ENCODE assay signal across 9 cellular contexts in the genomic region with DNA sequence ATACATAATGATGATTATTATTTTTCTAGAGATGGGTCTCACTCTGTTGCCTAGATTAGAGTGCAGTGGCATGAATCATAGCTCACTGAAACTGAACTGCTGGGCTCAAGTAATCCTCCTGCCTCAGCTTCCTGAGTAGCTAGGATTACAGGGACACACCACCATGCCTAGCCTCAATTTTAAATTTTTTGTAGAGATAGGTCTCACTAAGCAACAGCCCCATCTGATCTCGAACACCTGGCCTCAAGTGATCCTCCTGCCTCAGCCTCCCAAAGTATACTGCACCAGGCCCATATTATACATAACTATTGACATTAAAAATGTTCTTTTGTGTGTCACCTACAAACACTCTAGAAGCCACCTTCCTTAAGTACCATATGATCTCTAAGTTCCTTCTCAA. TPM values are rescaled to one million over a fixed set of nuclear protein-coding genes. Genes with fewer than 3 reads are reported as not detected.
DNase-seq lines count a peak whose midpoint lies in the region; ATAC-seq and TF ChIP-seq lines count a peak whose summit lies in the region.
"Had no signal": no experiment of that assay in that cellular context is flagged by ENCODE, and none has a peak within 500 bp of the region (broad histone marks: within the 10 kb centered on the region; RNA-seq: fewer than 3 reads in every experiment).

No MANE protein-coding gene starts in this region.

- H3K4me1 Mint-ChIP-seq in activated CD8-positive, alpha-beta T cell treated with anti-CD3 and anti-CD28 coated beads, Interleukin-2, amount 10 ng/mL, durations not matched to agents 7 days and 5 days (ENCODE audit: low read depth) = peaks cover 42% of the 10 kb centered on the region
- H3K4me1 Mint-ChIP-seq in stimulated activated naive CD8-positive, alpha-beta T cell treated with anti-CD3 and anti-CD28 coated beads, Interleukin-15, amount 100 ng/mL, for 72 hours = peaks cover 61% of the 10 kb centered on the region

- DNase-seq in LoVo (ENCODE audit: low spot score) (peak; percentile 49), foreskin fibroblast (peak; percentile 29 to 56), NCI-H524 (lab: John Stamatoyannopoulos, UW) (no peak)
- DNase-seq in activated CD8-positive, alpha-beta T cell treated with anti-CD3 and anti-CD28 coated beads, Interleukin-2, amount 10 ng/mL, durations not matched to agents 7 days and 5 days = no peak
- no peak for DNase-seq in stimulated activated naive CD8-positive, alpha-beta T cell treated with anti-CD3 and anti-CD28 coated beads, Interleukin-15, amount 100 ng/mL, for 72 hours
- no peak for DNase-seq in stimulated activated naive CD4-positive, alpha-beta T cell treated with Interleukin-2 at 50 U/mL for 16 hours (lab: John Stamatoyannopoulos, UW)
- DNase-seq: NCI-H187 treated with DMSO at 0.1 percent for 48 hours, nephron progenitor cell had no signal

- no peak for ATAC-seq in activated CD8-positive, alpha-beta T cell treated with anti-CD3 and anti-CD28 coated beads, Interleukin-2, amount 10 ng/mL, durations not matched to agents 7 days and 5 days
- ATAC-seq in stimulated activated naive CD8-positive, alpha-beta T cell treated with anti-CD3 and anti-CD28 coated beads, Interleukin-15, amount 100 ng/mL, for 72 hours = no peak
- no peak for ATAC-seq in HG03565 (IDR thresholded peaks at IDR 0.05; ENCODE audit: unreplicated experiment)

- CTCF ChIA-PET in activated CD8-positive, alpha-beta T cell treated with anti-CD3 and anti-CD28 coated beads, Interleukin-2, amount 10 ng/mL, durations not matched to agents 7 days and 5 days (lab: Charles Lee) = interaction anchor here (1.5 to 5.3 kb wide), 4 partner anchors 12 to 140 kb away, joined by 4 to 42 read pairs (median 7); no protein-coding TSS in a partner anchor

- no peaks in the 10 kb centered on the region for H3K9me3 Mint-ChIP-seq in activated CD8-positive, alpha-beta T cell treated with anti-CD3 and anti-CD28 coated beads, Interleukin-2, amount 10 ng/mL, durations not matched to agents 7 days and 5 days (ENCODE audit: insufficient read depth)
- no peaks in the 10 kb centered on the region for H3K9me3 Mint-ChIP-seq in stimulated activated naive CD8-positive, alpha-beta T cell treated with anti-CD3 and anti-CD28 coated beads, Interleukin-15, amount 100 ng/mL, for 72 hours

- POLR2A ChIA-PET in activated CD8-positive, alpha-beta T cell treated with anti-CD3 and anti-CD28 coated beads, Interleukin-2, amount 10 ng/mL, durations not matched to agents 7 days and 5 days (lab: Charles Lee) = no interaction called here

- H3K36me3 Mint-ChIP-seq in activated CD8-positive, alpha-beta T cell treated with anti-CD3 and anti-CD28 coated beads, Interleukin-2, amount 10 ng/mL, durations not matched to agents 7 days and 5 days (ENCODE audit: low read depth) = peaks cover 4% of the 10 kb centered on the region

- H3K4me3 ChIP-seq in foreskin fibroblast (ENCODE audit: low read depth in 1 of 2, low read length in 2 of 2) = no peak overlapping the region

- no peak for TF ChIP-seq CTCF in foreskin fibroblast (IDR thresholded peaks at IDR 0.05; ENCODE audit: low read depth, low read length)

- no peak overlapping the region for H3K4me3 Mint-ChIP-seq in activated CD8-positive, alpha-beta T cell treated with anti-CD3 and anti-CD28 coated beads, Interleukin-2, amount 10 ng/mL, durations not matched to agents 7 days and 5 days
- peak overlapping the region; percentile 54 to 67 for H3K4me3 Mint-ChIP-seq in stimulated activated naive CD8-positive, alpha-beta T cell treated with anti-CD3 and anti-CD28 coated beads, Interleukin-15, amount 100 ng/mL, for 72 hours
- H3K4me3 Mint-ChIP-seq: nephron progenitor cell had no signal

- H3K27me3 Mint-ChIP-seq in activated CD8-positive, alpha-beta T cell treated with anti-CD3 and anti-CD28 coated beads, Interleukin-2, amount 10 ng/mL, durations not matched to agents 7 days and 5 days (ENCODE audit: low read depth) = peaks cover 24% of the 10 kb centered on the region
- H3K27me3 Mint-ChIP-seq in stimulated activated naive CD8-positive, alpha-beta T cell treated with anti-CD3 and anti-CD28 coated beads, Interleukin-15, amount 100 ng/mL, for 72 hours = peaks cover 11% of the 10 kb centered on the region

- H3K27ac Mint-ChIP-seq in activated CD8-positive, alpha-beta T cell treated with anti-CD3 and anti-CD28 coated beads, Interleukin-2, amount 10 ng/mL, durations not matched to agents 7 days and 5 days = peak overlapping the region; percentile 5
- peak overlapping the region in 1 of 2 donors; percentile 76 for H3K27ac Mint-ChIP-seq in stimulated activated naive CD8-positive, alpha-beta T cell treated with anti-CD3 and anti-CD28 coated beads, Interleukin-15, amount 100 ng/mL, for 72 hours
- H3K27ac Mint-ChIP-seq: nephron progenitor cell had no signal

RNA-seq across cellular contexts. Expression of a gene that starts 3.4 kb away (rescaled TPM):
- total RNA-seq in activated CD8-positive, alpha-beta T cell treated with anti-CD3 and anti-CD28 coated beads, Interleukin-2, amount 10 ng/mL, durations not matched to agents 7 days and 5 days = 10 to 100 TPM; 88.7 to 98.5 TPM

Comparison
In these comparisons a context has a peak if more than half of its experiments do, and no peak if none do; other contexts are left out.
1. DNase-seq: peak in LoVo (single experiment) and foreskin fibroblast (2 of 2); none in activated CD8-positive, alpha-beta T cell treated with anti-CD3 and anti-CD28 coated beads, Interleukin-2, amount 10 ng/mL, durations not matched to agents 7 days and 5 days (single experiment), stimulated activated naive CD8-positive, alpha-beta T cell treated with anti-CD3 and anti-CD28 coated beads, Interleukin-15, amount 100 ng/mL, for 72 hours (0 of 2), stimulated activated naive CD4-positive, alpha-beta T cell treated with Interleukin-2 at 50 U/mL for 16 hours (single experiment) and NCI-H524 (0 of 2).